12 cellular contexts compared by ENCODE assay signal in genomic region chr11:111557425-111558111, GRCh38. TPM values are rescaled to one million over a fixed set of nuclear protein-coding genes. Genes with fewer than 3 reads are reported as not detected.
A peak's percentile ranks its signal among the peaks of the same experiment; 100 is the strongest.
DNase-seq lines count a peak whose midpoint lies in the region; ATAC-seq and TF ChIP-seq lines count a peak whose summit lies in the region.
"Had no signal": no experiment of that assay in that cellular context is flagged by ENCODE, and none has a peak within 500 bp of the region (broad histone marks: within the 10 kb centered on the region; RNA-seq: fewer than 3 reads in every experiment).

No MANE protein-coding gene starts in this region.

- H3K9me3 Mint-ChIP-seq in glutamatergic neuron (ENCODE audit: unreplicated experiment) = no peaks in the 10 kb centered on the region

- H3K9me3 ChIP-seq in effector memory CD4-positive, alpha-beta T cell (ENCODE audit: control insufficient read depth, low read length) = no peaks in the 10 kb centered on the region

- no peaks in the 10 kb centered on the region for H3K27me3 ChIP-seq in effector memory CD4-positive, alpha-beta T cell (replicated peaks; ENCODE audit: control insufficient read depth, insufficient read depth, low read length, poor library complexity, severe bottlenecking)

- no peaks in the 10 kb centered on the region for H3K36me3 Mint-ChIP-seq in glutamatergic neuron (ENCODE audit: unreplicated experiment)

- no peaks in the 10 kb centered on the region for H3K36me3 ChIP-seq in effector memory CD4-positive, alpha-beta T cell (ENCODE audit: control insufficient read depth, insufficient read depth, low read length)

- no peaks in the 10 kb centered on the region for H3K4me1 ChIP-seq in effector memory CD4-positive, alpha-beta T cell (ENCODE audit: control insufficient read depth, insufficient read depth, low read length, poor library complexity, severe bottlenecking)

- H3K4me3 ChIP-seq in retinal pigment epithelial cell (ENCODE audit: low read length) = no peak overlapping the region
- H3K4me3 ChIP-seq in effector memory CD4-positive, alpha-beta T cell (ENCODE audit: insufficient read depth, low read depth, low read length, poor library complexity, severe bottlenecking) = no peak overlapping the region

- no peak overlapping the region for H3K27ac Mint-ChIP-seq in glutamatergic neuron (ENCODE audit: unreplicated experiment)

- intact Hi-C loops in left ventricle myocardium superior (cut with micrococcal nuclease) (no loop called here), posterior vena cava (cut with DNase I) (no loop called here)

- H3K27ac ChIP-seq in effector memory CD4-positive, alpha-beta T cell (ENCODE audit: insufficient read depth, low read length, poor library complexity, severe bottlenecking) = no peak overlapping the region

- no peaks in the 10 kb centered on the region for H3K27me3 Mint-ChIP-seq in glutamatergic neuron (ENCODE audit: unreplicated experiment)

- no peak overlapping the region for H3K4me3 Mint-ChIP-seq in glutamatergic neuron (ENCODE audit: unreplicated experiment)

- DNase-seq in Daoy (ENCODE audit: low read depth) (peak; percentile 85), fibroblast of peridontal ligament (ENCODE audit: extremely low read depth) (peak; percentile 99), retinal pigment epithelial cell (ENCODE audit: low read depth) (peak; percentile 96), left ventricle myocardium superior (no peak), glutamatergic neuron (no peak), posterior vena cava (ENCODE audit: low spot score) (no peak)
- no peak for DNase-seq in effector memory CD4-positive, alpha-beta T cell
- DNase-seq: activated naive CD4-positive, alpha-beta T cell had no signal

- peak; percentile 35 for TF ChIP-seq CTCF in retinal pigment epithelial cell (conservative IDR thresholded peaks at IDR 0.05; ENCODE audit: low read depth, low read length)
- no peak for TF ChIP-seq CTCF in glutamatergic neuron (IDR thresholded peaks at IDR 0.05; ENCODE audit: partially characterized antibody, unreplicated experiment)

- ATAC-seq in SK-N-SH treated with all-trans-retinoic acid at 6 μM for 48 hours (peak; percentile 80), left ventricle myocardium superior (no peak)
- ATAC-seq: activated CD4-positive, CD25-positive, alpha-beta regulatory T cell treated with anti-CD3 and anti-CD28 coated beads, Interleukin-2, amount 50 U/mL, for 24 hours had no signal

- H3K4me1 Mint-ChIP-seq in glutamatergic neuron (ENCODE audit: low read depth, unreplicated experiment) = peaks cover 2% of the 10 kb centered on the region

TF ChIP-seq in SK-N-SH treated with all-trans-retinoic acid at 6 μM for 48 hours, 23 proteins besides CTCF, POLR2A, EP300 and RAD21 (continues in another document):
- TF ChIP-seq RARB (CRISPR knock-in tag; IDR thresholded peaks at IDR 0.05) (no peak), OSR1 (CRISPR knock-in tag; IDR thresholded peaks at IDR 0.05) (no peak), SNAI2 (CRISPR knock-in tag; IDR thresholded peaks at IDR 0.05) (peak; percentile 88; the same call in 1 of the 2 replicates), BACH2 (CRISPR knock-in tag; IDR thresholded peaks at IDR 0.05; ENCODE audit: borderline replicate concordance) (no peak), ZFP3 (CRISPR knock-in tag; IDR thresholded peaks at IDR 0.05) (0 out of 2 replicates have a peak, but pooled peaks have one; percentile 64), ZNF565 (CRISPR knock-in tag; conservative IDR thresholded peaks at IDR 0.05; ENCODE audit: low read depth) (no peak), PATZ1 (CRISPR knock-in tag; IDR thresholded peaks at IDR 0.05; ENCODE audit: borderline replicate concordance) (peak; percentile 91), CSDC2 (CRISPR knock-in tag; IDR thresholded peaks at IDR 0.05) (peak; percentile 91), ZFP30 (CRISPR knock-in tag; IDR thresholded peaks at IDR 0.05) (no peak), TCF4 (CRISPR knock-in tag; IDR thresholded peaks at IDR 0.05; ENCODE audit: borderline replicate concordance) (no peak), TSHZ2 (CRISPR knock-in tag; IDR thresholded peaks at IDR 0.05) (no peak), PPARA (CRISPR knock-in tag; IDR thresholded peaks at IDR 0.05; ENCODE audit: borderline replicate concordance) (no peak), ZC3H10 (CRISPR knock-in tag; IDR thresholded peaks at IDR 0.05) (peak; percentile 93), CREB5 (CRISPR knock-in tag; IDR thresholded peaks at IDR 0.05; ENCODE audit: low read depth) (peak; percentile 99), ESRRG (CRISPR knock-in tag; IDR thresholded peaks at IDR 0.05) (peak; percentile 6; the same call in 1 of the 2 replicates), ZNF70 (CRISPR knock-in tag; IDR thresholded peaks at IDR 0.05) (no peak), GLIS3 (CRISPR knock-in tag; IDR thresholded peaks at IDR 0.05) (peak; percentile 89; the same call in 1 of the 2 replicates), TOX (CRISPR knock-in tag; IDR thresholded peaks at IDR 0.05; ENCODE audit: borderline replicate concordance) (peak; percentile 95), ZNF8 (CRISPR knock-in tag; IDR thresholded peaks at IDR 0.05) (no peak)

RNA-seq across cellular contexts. Expression of gene LAYN, which starts 17.0 kb away (rescaled TPM):
- 19.3 and 25.9 TPM in 2 replicates for total RNA-seq in Daoy (2014; rRNA removed; shearing (Covaris generic))
- total RNA-seq in left ventricle myocardium superior (3.8 TPM), glutamatergic neuron (ENCODE audit: unreplicated experiment) (0.98 TPM), posterior vena cava (10 to 100 TPM in 1 of 2 donors, 1 to 10 TPM in 1; 8.7 to 15.0 TPM)

RNA-seq across cellular contexts. Expression of gene HOATZ, which starts 43.0 kb away (rescaled TPM):
- total RNA-seq in Daoy (2014; rRNA removed; shearing (Covaris generic)) = not detected in 2 replicates
- not detected for total RNA-seq in left ventricle myocardium superior
- not detected for total RNA-seq in glutamatergic neuron (ENCODE audit: unreplicated experiment)
- not detected for total RNA-seq in posterior vena cava
- total RNA-seq: endothelial cell of umbilical vein, subcutaneous adipose tissue had no signal

RNA-seq across cellular contexts. Expression of gene SIK2, which starts 44.7 kb away (rescaled TPM):
- 4.7 and 4.9 TPM in 2 replicates for total RNA-seq in Daoy (2014; rRNA removed; shearing (Covaris generic))
- total RNA-seq in left ventricle myocardium superior (17.8 TPM), glutamatergic neuron (ENCODE audit: unreplicated experiment) (10.1 TPM), posterior vena cava (10 to 100 TPM; 22.7 to 26.1 TPM)

RNA-seq across cellular contexts. Expression of gene BTG4, which starts 45.4 kb away (rescaled TPM):
- not detected in 2 replicates for total RNA-seq in Daoy (2014; rRNA removed; shearing (Covaris generic))
- total RNA-seq in left ventricle myocardium superior (not detected), glutamatergic neuron (ENCODE audit: unreplicated experiment) (not detected), posterior vena cava (not detected)
- total RNA-seq: endothelial cell of umbilical vein, subcutaneous adipose tissue had no signal

Comparison
In these comparisons a context has a peak if more than half of its experiments do, and no peak if none do; other contexts are left out.
1. DNase-seq: peak in Daoy (single experiment), fibroblast of peridontal ligament (single experiment) and retinal pigment epithelial cell (single experiment); none in effector memory CD4-positive, alpha-beta T cell (0 of 3), left ventricle myocardium superior (single experiment), glutamatergic neuron (single experiment) and posterior vena cava (single experiment).